In genomic region chr18:2976733-2977132, GRCh38 we compare ENCODE assay signal across 12 cellular contexts. TPM values are rescaled to one million over a fixed set of nuclear protein-coding genes. Genes with fewer than 3 reads are reported as not detected.
DNase-seq lines count a peak whose midpoint lies in the region; ATAC-seq, FAIRE-seq and TF ChIP-seq lines count a peak whose summit lies in the region.
"Had no signal": no experiment of that assay in that cellular context is flagged by ENCODE, and none has a peak within 500 bp of the region (broad histone marks: within the 10 kb centered on the region; RNA-seq: fewer than 3 reads in every experiment).

No MANE protein-coding gene starts in this region.

- H3K27ac ChIP-seq in liver (ENCODE audit: low read depth in 1 of 2, low read length in 2 of 2) (peak overlapping the region; percentile 11 to 64), HepG2 (ENCODE audit: extremely low read length, insufficient read depth, low read length) (no peak overlapping the region), OCI-LY7 (ENCODE audit: low read depth, low read length, poor library complexity, severe bottlenecking) (no peak overlapping the region)

- H3K4me3 ChIP-seq in liver (ENCODE audit: low read depth in 1 of 3, low read length in 3 of 3) (no peak overlapping the region), HepG2 (replicated peaks in 1 of 3; ENCODE audit: insufficient read depth in 1 of 3, low read depth in 2 of 3, low read length in 3 of 3) (no peak overlapping the region), OCI-LY7 (ENCODE audit: low read depth, low read length, poor library complexity, severe bottlenecking) (no peak overlapping the region)
- H3K4me3 ChIP-seq: MG63 had no signal

- CTCF ChIA-PET in HepG2 (lab: Yijun Ruan, JAX; ENCODE audit: low intra/inter-chr PET ratio, low total read pairs), result no interaction called here
- CTCF ChIA-PET in OCI-LY7 (lab: Charles Lee; ENCODE audit: unreplicated experiment), result interaction anchor here (0.9 to 1.0 kb wide), 2 partner anchors 8 to 29 kb away, joined by 3 to 5 read pairs; no protein-coding TSS in a partner anchor

- H4K20me1 ChIP-seq in HepG2 (ENCODE audit: insufficient read depth, low read length) (peaks cover 86% of the 10 kb centered on the region), OCI-LY7 (ENCODE audit: insufficient read depth, low read length) (no peaks in the 10 kb centered on the region)

- H3K4me1 ChIP-seq in liver (ENCODE audit: control insufficient read depth in 4 of 4, insufficient read depth in 4 of 4, low read length in 3 of 4) (peaks cover 7 to 66% (median 50%) of the 10 kb centered on the region in 4 donors), HepG2 (ENCODE audit: insufficient read depth, low read length) (peaks cover 96% of the 10 kb centered on the region), OCI-LY7 (ENCODE audit: insufficient read depth, low read length, poor library complexity, severe bottlenecking) (peaks cover 45% of the 10 kb centered on the region)

- intact Hi-C loops in HepG2 (cut with micrococcal nuclease; ENCODE audit: unreplicated experiment) (no loop called here), natural killer cell (cut with micrococcal nuclease) (no loop called here), OCI-LY7 (cut with micrococcal nuclease; ENCODE audit: unreplicated experiment) (loop anchor here (10.0 kb wide), 1 partner anchor 322 kb away; the partner anchor contains the start of gene SMCHD1)

- H3K4me1 Mint-ChIP-seq in activated naive CD8-positive, alpha-beta T cell treated with anti-CD3 and anti-CD28 coated beads, Interleukin-2, amount 10 ng/mL, durations not matched to agents 7 days and 5 days, result peaks cover 74% of the 10 kb centered on the region
- H3K4me1 Mint-ChIP-seq in natural killer cell, result peaks cover 75 to 84% of the 10 kb centered on the region in 2 donors

- H3K36me3 ChIP-seq in liver (ENCODE audit: control insufficient read depth in 4 of 4, insufficient read depth in 3 of 4, low read depth in 1 of 4, low read length in 3 of 4) (peaks cover 0 to 16% (median 0%) of the 10 kb centered on the region in 4 donors), HepG2 (replicated peaks in 1 of 2; ENCODE audit: control insufficient read depth in 1 of 2, insufficient read depth in 2 of 2, low read length in 2 of 2) (peaks cover 1 to 15% of the 10 kb centered on the region in 2 experiments; a peak in 3 of 5 replicates), OCI-LY7 (ENCODE audit: insufficient read depth, low read length) (no peaks in the 10 kb centered on the region; the same call in 1 of the 2 replicates)

- in situ Hi-C loops in HepG2 (cut with HindIII; ENCODE audit: extremely low pct_ligation_motif_present, low pct_unique_long_range_greater_than_20kb), result no loop called here

- peaks cover 35% of the 10 kb centered on the region for H3K36me3 Mint-ChIP-seq in activated naive CD8-positive, alpha-beta T cell treated with anti-CD3 and anti-CD28 coated beads, Interleukin-2, amount 10 ng/mL, durations not matched to agents 7 days and 5 days
- no peaks in the 10 kb centered on the region for H3K36me3 Mint-ChIP-seq in natural killer cell

- FAIRE-seq in HepG2 (lab: Jason Lieb, UNC), result no peak
- FAIRE-seq: frontal cortex had no signal

- H3K27ac Mint-ChIP-seq in activated naive CD8-positive, alpha-beta T cell treated with anti-CD3 and anti-CD28 coated beads, Interleukin-2, amount 10 ng/mL, durations not matched to agents 7 days and 5 days, result peak overlapping the region; percentile 37
- peak overlapping the region; percentile 95 to 98 for H3K27ac Mint-ChIP-seq in natural killer cell
- H3K27ac Mint-ChIP-seq: WTC11 had no signal

- no peak for TF ChIP-seq EP300 in HepG2 (IDR thresholded peaks at IDR 0.05; ENCODE audit: low read depth in 2 of 2, low read length in 2 of 2)
- TF ChIP-seq EP300 in HepG2 (CRISPR knock-in tag; IDR thresholded peaks at IDR 0.05; ENCODE audit: borderline replicate concordance), result no peak

- POLR2A ChIA-PET in HepG2 (lab: Yijun Ruan, JAX), result interaction anchor here (1.4 kb wide), 1 partner anchor 142 kb away, joined by 3 read pairs; no protein-coding TSS in a partner anchor
- POLR2A ChIA-PET in activated naive CD8-positive, alpha-beta T cell treated with anti-CD3 and anti-CD28 coated beads, Interleukin-2, amount 10 ng/mL, durations not matched to agents 7 days and 5 days (lab: Charles Lee), result interaction anchor here (0.6 to 5.6 kb wide), 5 partner anchors 10 to 84 kb away, joined by 3 to 75 read pairs (median 5); no protein-coding TSS in a partner anchor
- POLR2A ChIA-PET in OCI-LY7 (lab: Charles Lee), result interaction anchor here (0.7 to 13.3 kb wide), 5 partner anchors 8 to 266 kb away, joined by 3 to 158 read pairs (median 5); no protein-coding TSS in a partner anchor

- ATAC-seq in HepG2, result no peak
- ATAC-seq in activated naive CD8-positive, alpha-beta T cell treated with anti-CD3 and anti-CD28 coated beads, Interleukin-2, amount 10 ng/mL, durations not matched to agents 7 days and 5 days (ENCODE audit: low read depth), result no peak
- ATAC-seq in natural killer cell, result no peak
- ATAC-seq: WTC11 had no signal

- no peak for TF ChIP-seq POLR2A in HepG2 (IDR thresholded peaks at IDR 0.05; ENCODE audit: insufficient read depth in 1 of 2, low read depth in 2 of 2, low read length in 2 of 2)

- 88% methylated on average over 4 of the region's 4 CpGs for WGBS in liver
- 97% methylated on average over 4 of the region's 4 CpGs for WGBS in HepG2 (ENCODE audit: low lambda C conversion rate)

- H3K4me2 ChIP-seq in HepG2 (ENCODE audit: low read depth, low read length), result no peak overlapping the region
- no peak overlapping the region for H3K4me2 ChIP-seq in OCI-LY7 (ENCODE audit: low read length)

- H3K9ac ChIP-seq in liver (ENCODE audit: low read depth in 1 of 2, low read length in 2 of 2), result no peak overlapping the region
- no peak overlapping the region for H3K9ac ChIP-seq in HepG2 (ENCODE audit: insufficient read depth, low read depth, low read length)

- no peak for DNase-seq in HepG2 (ENCODE audit: low spot score)
- no peak for DNase-seq in activated naive CD8-positive, alpha-beta T cell treated with anti-CD3 and anti-CD28 coated beads, Interleukin-2, amount 10 ng/mL, durations not matched to agents 7 days and 5 days
- no peak for DNase-seq in natural killer cell
- DNase-seq in NCI-H1417 (lab: John Stamatoyannopoulos, UW), result no peak
- DNase-seq in OCI-LY7 (ENCODE audit: low spot score), result no peak
- no peak for DNase-seq in DMS53 treated with DMSO at 0.1 percent for 48 hours (lab: John Stamatoyannopoulos, UW; ENCODE audit: unreplicated experiment)
- no peak for DNase-seq in NCI-H2081 (lab: John Stamatoyannopoulos, UW)
- DNase-seq: MG63, NCI-H345 had no signal

- H3K27me3 ChIP-seq in liver (ENCODE audit: control insufficient read depth in 4 of 4, insufficient read depth in 4 of 4, low read length in 3 of 4) (no peaks in the 10 kb centered on the region), HepG2 (ENCODE audit: control insufficient read depth in 1 of 2, insufficient read depth in 2 of 2, low read length in 2 of 2) (no peaks in the 10 kb centered on the region)
- H3K27me3 ChIP-seq: MG63 had no signal

- no TSS peak for BruUV-seq in HepG2 (replicated peaks; lab: Mats Ljungman, UMichigan)
- BruUV-seq in OCI-LY7 (replicated peaks; lab: Mats Ljungman, UMichigan), result no TSS peak

- TF ChIP-seq CTCF in liver (IDR thresholded peaks at IDR 0.05; ENCODE audit: low read depth, low read length, missing input control) (no peak), HepG2 (CRISPR knock-in tag; IDR thresholded peaks at IDR 0.05) (no peak), natural killer cell (IDR thresholded peaks at IDR 0.05) (no peak), OCI-LY7 (conservative IDR thresholded peaks at IDR 0.05; ENCODE audit: low read length) (no peak)

- H3K27me3 Mint-ChIP-seq in activated naive CD8-positive, alpha-beta T cell treated with anti-CD3 and anti-CD28 coated beads, Interleukin-2, amount 10 ng/mL, durations not matched to agents 7 days and 5 days, result no peaks in the 10 kb centered on the region
- H3K27me3 Mint-ChIP-seq in natural killer cell (ENCODE audit: low read depth in 2 of 2), result no peaks in the 10 kb centered on the region

- H2AFZ ChIP-seq in HepG2 (ENCODE audit: low read length) (no peak overlapping the region), OCI-LY7 (ENCODE audit: low read length) (no peak overlapping the region)

- H3K79me2 ChIP-seq in HepG2 (ENCODE audit: insufficient read depth, low read length) (peaks cover 99% of the 10 kb centered on the region), OCI-LY7 (ENCODE audit: insufficient read depth, low read depth, low read length) (peaks cover 33% of the 10 kb centered on the region; the same call in 1 of the 2 replicates)

- H3K9me3 ChIP-seq in liver (ENCODE audit: control insufficient read depth in 4 of 4, low read length in 3 of 4) (no peaks in the 10 kb centered on the region), HepG2 (ENCODE audit: low read length) (no peaks in the 10 kb centered on the region), OCI-LY7 (ENCODE audit: low read length) (no peaks in the 10 kb centered on the region)
- H3K9me3 ChIP-seq: MG63 had no signal

- H3K9me2 ChIP-seq in OCI-LY7 (ENCODE audit: insufficient read depth, low read length), result no peaks in the 10 kb centered on the region

- no peaks in the 10 kb centered on the region for H3K9me3 Mint-ChIP-seq in activated naive CD8-positive, alpha-beta T cell treated with anti-CD3 and anti-CD28 coated beads, Interleukin-2, amount 10 ng/mL, durations not matched to agents 7 days and 5 days
- H3K9me3 Mint-ChIP-seq in natural killer cell, result no peaks in the 10 kb centered on the region
- H3K9me3 Mint-ChIP-seq: WTC11 had no signal

- no peak for TF ChIP-seq RAD21 in liver (IDR thresholded peaks at IDR 0.05)
- TF ChIP-seq RAD21 in HepG2 (CRISPR knock-in tag; IDR thresholded peaks at IDR 0.05), result no peak

- H3K4me3 Mint-ChIP-seq in activated naive CD8-positive, alpha-beta T cell treated with anti-CD3 and anti-CD28 coated beads, Interleukin-2, amount 10 ng/mL, durations not matched to agents 7 days and 5 days, result peak overlapping the region; percentile 25
- peak overlapping the region; percentile 66 for H3K4me3 Mint-ChIP-seq in natural killer cell
- H3K4me3 Mint-ChIP-seq: WTC11 had no signal

RNA-seq across cellular contexts. Expression of gene LPIN2, which starts 36.2 kb away (rescaled TPM):
- 100 to 1,000 TPM; 142 to 284 TPM for total RNA-seq in liver
- 10 to 100 TPM; 58.6 to 63.3 TPM for polyA plus RNA-seq in liver
- 46.0 and 59.5 TPM in 2 replicates for total RNA-seq in HepG2 (2016; rRNA removed; fragmentation: Illumina TruSeq; extraction: Trizol)
- 12.8 and 14.6 TPM in 2 replicates for total RNA-seq in HepG2 (2016; cell fraction: cytosol; rRNA removed; fragmentation: Illumina TruSeq; extraction: Trizol; ENCODE audit: low read depth)
- total RNA-seq in HepG2 (2016; cell fraction: insoluble cytoplasmic fraction; rRNA removed; fragmentation: Illumina TruSeq; extraction: Trizol), result 44.4 and 54.4 TPM in 2 replicates
- total RNA-seq in HepG2 (2016; cell fraction: membrane; rRNA removed; fragmentation: Illumina TruSeq; extraction: Trizol), result 20.5 and 21.5 TPM in 2 replicates
- 50.5 and 53.1 TPM in 2 replicates for total RNA-seq in HepG2 (2016; cell fraction: nucleus; rRNA removed; fragmentation: Illumina TruSeq; extraction: Trizol)
- polyA plus RNA-seq in HepG2 (2011; rRNA removed), result 110 and 119 TPM in 2 replicates
- 76.4 and 101 TPM in 2 replicates for polyA plus RNA-seq in HepG2 (2011; cell fraction: cytosol; rRNA removed)
- polyA plus RNA-seq in HepG2 (2011; cell fraction: nucleus; rRNA removed), result 114 and 124 TPM in 2 replicates
- polyA plus RNA-seq in HepG2 (2012), result 53.5 and 68.4 TPM in 2 replicates
- 1.7 and 2.2 TPM in 2 replicates for polyA plus RNA-seq in HepG2 (2016; cell fraction: cytosol; fragmentation: Illumina TruSeq; extraction: Trizol; ENCODE audit: low read depth)
- polyA plus RNA-seq in HepG2 (2016; cell fraction: insoluble cytoplasmic fraction; fragmentation: Illumina TruSeq; extraction: Trizol; ENCODE audit: low read depth), result 32.7 and 38.7 TPM in 2 replicates
- 5.6 and 6.6 TPM in 2 replicates for polyA plus RNA-seq in HepG2 (2016; cell fraction: membrane; fragmentation: Illumina TruSeq; extraction: Trizol; ENCODE audit: low read depth)
- polyA plus RNA-seq in HepG2 (2016; cell fraction: nucleus; fragmentation: Illumina TruSeq; extraction: Trizol; ENCODE audit: insufficient read depth, low read depth), result 51.6 and 53.6 TPM in 2 replicates
- 31.2 and 149 TPM in 2 replicates for polyA minus RNA-seq in HepG2 (2011; rRNA and poly(A)+ RNA removed; ENCODE audit: low replicate concordance)
- polyA minus RNA-seq in HepG2 (2011; cell fraction: cytosol; rRNA and poly(A)+ RNA removed), result 95.1 and 103 TPM in 2 replicates
- polyA minus RNA-seq in HepG2 (2011; cell fraction: nucleus; rRNA and poly(A)+ RNA removed), result 171 and 204 TPM in 2 replicates
- 10 to 100 TPM; 91.0 to 93.9 TPM for total RNA-seq in activated naive CD8-positive, alpha-beta T cell treated with anti-CD3 and anti-CD28 coated beads, Interleukin-2, amount 10 ng/mL, durations not matched to agents 7 days and 5 days
- 10 to 100 TPM; 32.9 to 58.8 (median 57.1) TPM for total RNA-seq in natural killer cell
- 18.7 and 20.1 TPM in 2 replicates for total RNA-seq in OCI-LY7 (2014; rRNA removed; shearing (Covaris generic))
- 16.9 and 18.9 TPM in 2 replicates for total RNA-seq in OCI-LY7 (2022)

Comparison
In these comparisons a context has a peak if more than half of its experiments do, and no peak if none do; other contexts are left out.
1. H3K27ac ChIP-seq: peak in liver (2 of 2); none in HepG2 (single experiment) and OCI-LY7 (single experiment).